ENCODE assay signal across 8 cellular contexts in the genomic region with DNA sequence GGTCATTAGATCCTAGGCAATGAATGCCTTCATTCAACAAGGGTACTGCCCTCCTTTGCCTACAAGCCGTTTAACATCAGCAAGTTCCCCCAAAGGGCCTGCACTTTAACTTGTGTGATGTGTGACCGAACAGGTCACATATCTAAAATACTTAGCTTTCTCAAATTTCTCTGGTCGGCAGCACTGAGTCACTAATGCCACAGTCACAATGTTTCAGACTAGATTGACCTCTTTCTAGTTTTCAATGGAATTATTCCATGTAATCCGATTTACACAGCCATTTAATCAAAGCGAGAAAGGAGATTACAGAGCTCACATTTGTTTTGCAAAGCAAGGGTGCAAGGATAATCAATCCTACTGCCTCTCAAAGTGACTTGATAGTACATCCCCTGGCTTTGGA. TPM values are rescaled to one million over a fixed set of nuclear protein-coding genes. Genes with fewer than 3 reads are reported as not detected.
DNase-seq lines count a peak whose midpoint lies in the region; ATAC-seq and TF ChIP-seq lines count a peak whose summit lies in the region.
"Had no signal": no experiment of that assay in that cellular context is flagged by ENCODE, and none has a peak within 500 bp of the region (broad histone marks: within the 10 kb centered on the region; RNA-seq: fewer than 3 reads in every experiment).

No MANE protein-coding gene starts in this region.

- TF ChIP-seq CTCF in HFFc6 (IDR thresholded peaks at IDR 0.05) (no peak), MCF 10A (IDR thresholded peaks at IDR 0.05; ENCODE audit: unreplicated experiment) (no peak), spleen (IDR thresholded peaks at IDR 0.05 in 8 of 11, conservative IDR thresholded peaks at IDR 0.05 in 3 of 11) (no peak)

- H3K4me1 Mint-ChIP-seq in HFFc6 (ENCODE audit: low read depth): peaks cover 58% of the 10 kb centered on the region
- peaks cover 20% of the 10 kb centered on the region for H3K4me1 Mint-ChIP-seq in MCF 10A (ENCODE audit: insufficient read depth, unreplicated experiment)

- H3K27ac ChIP-seq in layer of hippocampus (ENCODE audit: low read depth, low read length) (peak overlapping the region; percentile 9), subcutaneous abdominal adipose tissue (ENCODE audit: low read depth, low read length) (peak overlapping the region; percentile 76), spleen (no peak overlapping the region)

- peak overlapping the region; percentile 97 for H3K4me3 Mint-ChIP-seq in HFFc6
- peak overlapping the region; percentile 90 for H3K4me3 Mint-ChIP-seq in MCF 10A (ENCODE audit: unreplicated experiment)
- H3K4me3 Mint-ChIP-seq: activated CD8-positive, alpha-beta T cell treated with anti-CD3 and anti-CD28 coated beads, Interleukin-2, amount 10 ng/mL, durations not matched to agents 7 days and 5 days had no signal

- ATAC-seq in GM19395 (IDR thresholded peaks at IDR 0.05; ENCODE audit: unreplicated experiment): no peak
- no peak for ATAC-seq in GM19467 (IDR thresholded peaks at IDR 0.05; ENCODE audit: unreplicated experiment)
- ATAC-seq: activated CD8-positive, alpha-beta T cell treated with anti-CD3 and anti-CD28 coated beads, Interleukin-2, amount 10 ng/mL, durations not matched to agents 7 days and 5 days had no signal

- H3K9me3 ChIP-seq in subcutaneous abdominal adipose tissue (ENCODE audit: control insufficient read depth in 5 of 5, low read length in 5 of 5): no peaks in the 10 kb centered on the region
- H3K9me3 ChIP-seq in spleen: no peaks in the 10 kb centered on the region

- 61 to 85% (median 78%) methylated on average over 5 of the region's 5 CpGs for WGBS in spleen, 5 donors

- H3K9me3 Mint-ChIP-seq in HFFc6 (no peaks in the 10 kb centered on the region), MCF 10A (ENCODE audit: unreplicated experiment) (no peaks in the 10 kb centered on the region)

- H3K27me3 ChIP-seq in layer of hippocampus (ENCODE audit: control insufficient read depth, insufficient read depth, low read length): no peaks in the 10 kb centered on the region
- no peaks in the 10 kb centered on the region for H3K27me3 ChIP-seq in subcutaneous abdominal adipose tissue (ENCODE audit: control insufficient read depth in 5 of 5, insufficient read depth in 4 of 5, low read length in 5 of 5)
- H3K27me3 ChIP-seq in spleen (replicated peaks in 1 of 7): peaks cover 0 to 47% (median 10%) of the 10 kb centered on the region in 7 donors

- H3K4me3 ChIP-seq in subcutaneous abdominal adipose tissue (ENCODE audit: low read depth in 1 of 5, low read length in 5 of 5) (peak overlapping the region; percentile 88 to 96 (median 92)), spleen (peak overlapping the region in 3 of 8 donors; percentile 50 to 72 (median 61))

- no TSS peak for BruUV-seq in MCF 10A (replicated peaks; lab: Mats Ljungman, UMichigan)

- peak overlapping the region; percentile 26; the same call in 1 of the 2 replicates for H3K27ac Mint-ChIP-seq in HFFc6
- H3K27ac Mint-ChIP-seq in MCF 10A (ENCODE audit: low read depth, unreplicated experiment): no peak overlapping the region
- H3K27ac Mint-ChIP-seq: activated CD8-positive, alpha-beta T cell treated with anti-CD3 and anti-CD28 coated beads, Interleukin-2, amount 10 ng/mL, durations not matched to agents 7 days and 5 days had no signal

- H3K36me3 ChIP-seq in subcutaneous abdominal adipose tissue (ENCODE audit: control insufficient read depth in 5 of 5, insufficient read depth in 5 of 5, low read length in 5 of 5) (no peaks in the 10 kb centered on the region), spleen (no peaks in the 10 kb centered on the region)

- intact Hi-C loops in MCF 10A (cut with micrococcal nuclease): no loop called here
- intact Hi-C loops in spleen (cut with DNase I; ENCODE audit: low total_unique reads): no loop called here

- CTCF ChIA-PET in MCF 10A (lab: Yijun Ruan, JAX): interaction anchor here (0.5 to 6.1 kb wide), 18 partner anchors 9 to 943 kb away, joined by 3 to 56 read pairs (median 4); no protein-coding TSS in a partner anchor

- DNase-seq in HFFc6: peak; percentile 18
- DNase-seq in MCF 10A (ENCODE audit: unreplicated experiment): no peak
- no peak for DNase-seq in spleen
- DNase-seq: activated CD8-positive, alpha-beta T cell treated with anti-CD3 and anti-CD28 coated beads, Interleukin-2, amount 10 ng/mL, durations not matched to agents 7 days and 5 days had no signal

- H3K27me3 Mint-ChIP-seq in HFFc6 (ENCODE audit: insufficient read depth): peaks cover 7% of the 10 kb centered on the region; the same call in 1 of the 2 replicates
- H3K27me3 Mint-ChIP-seq in MCF 10A (ENCODE audit: insufficient read depth, unreplicated experiment): no peaks in the 10 kb centered on the region

- POLR2A ChIA-PET in MCF 10A (lab: Yijun Ruan, JAX): interaction anchor here (1.2 to 2.1 kb wide), 5 partner anchors 10 to 435 kb away, joined by 3 to 10 read pairs (median 4); no protein-coding TSS in a partner anchor

- no peak for TF ChIP-seq POLR2A in spleen (IDR thresholded peaks at IDR 0.05)

- H3K36me3 Mint-ChIP-seq in HFFc6 (ENCODE audit: low read depth) (no peaks in the 10 kb centered on the region; the same call in 1 of the 2 replicates), MCF 10A (ENCODE audit: insufficient read depth, unreplicated experiment) (peaks cover 6% of the 10 kb centered on the region)

- peaks cover 2 to 53% (median 28%) of the 10 kb centered on the region in 5 donors for H3K4me1 ChIP-seq in subcutaneous abdominal adipose tissue (ENCODE audit: control insufficient read depth in 5 of 5, insufficient read depth in 5 of 5, low read length in 5 of 5)
- H3K4me1 ChIP-seq in spleen: peaks cover 0 to 27% (median 8%) of the 10 kb centered on the region in 6 donors

- H3K9ac ChIP-seq in subcutaneous abdominal adipose tissue (ENCODE audit: low read length in 5 of 5): peak overlapping the region in 2 of 5 donors; percentile 22 to 72

RNA-seq across cellular contexts. Expression of a gene that starts 2.0 kb away (rescaled TPM):
- total RNA-seq in HFFc6 (2021; fragmentation: NEBNext Ultra II Directional; extraction: Animal tissue kit (Norgen Biotek cat#: 25700)): 10 to 100 TPM; 44.4 to 91.2 (median 74.2) TPM
- total RNA-seq in MCF 10A (2022) (3.9 and 4.8 TPM in 2 replicates), spleen (1 to 10 TPM; 2.6 to 8.2 (median 4.9) TPM)
- polyA plus RNA-seq in spleen: 1 to 10 TPM in 2 of 3 donors, under 1 TPM in 1; 0.74 to 2.1 (median 1.1) TPM
- total RNA-seq: activated CD8-positive, alpha-beta T cell treated with anti-CD3 and anti-CD28 coated beads, Interleukin-2, amount 10 ng/mL, durations not matched to agents 7 days and 5 days had no signal

Comparison
In these comparisons a context has a peak if more than half of its experiments do, and no peak if none do; other contexts are left out.
1. H3K27ac ChIP-seq: peak in layer of hippocampus (single experiment) and subcutaneous abdominal adipose tissue (single experiment); none in spleen (0 of 8).